17 cellular contexts compared by ENCODE assay signal in genomic region chr4:127985989-127986388, GRCh38. TPM values are rescaled to one million over a fixed set of nuclear protein-coding genes. Genes with fewer than 3 reads are reported as not detected.
A peak's percentile ranks its signal among the peaks of the same experiment; 100 is the strongest.
DNase-seq lines count a peak whose midpoint lies in the region; ATAC-seq, FAIRE-seq and TF ChIP-seq lines count a peak whose summit lies in the region.
"Had no signal": no experiment of that assay in that cellular context is flagged by ENCODE, and none has a peak within 500 bp of the region (broad histone marks: within the 10 kb centered on the region; RNA-seq: fewer than 3 reads in every experiment).

No MANE protein-coding gene starts in this region.

- H2AFZ ChIP-seq in PC-9: no peak overlapping the region

- TF ChIP-seq CTCF in LNCaP clone FGC (IDR thresholded peaks at IDR 0.05; ENCODE audit: control insufficient read depth, extremely low read depth, insufficient read depth) (peak; percentile 22; the same call in 1 of the 2 replicates), bronchial epithelial cell (IDR thresholded peaks at IDR 0.05; ENCODE audit: insufficient read depth, low read length, severe bottlenecking) (peak; percentile 14), PC-9 (conservative IDR thresholded peaks at IDR 0.05) (no peak)

- no peaks in the 10 kb centered on the region for H3K4me1 ChIP-seq in PC-9 (replicated peaks; ENCODE audit: insufficient read depth)

- intact Hi-C loops in PC-9 (cut with micrococcal nuclease; ENCODE audit: unreplicated experiment): no loop called here

- DNase-seq in DMS53 (lab: John Stamatoyannopoulos, UW) (peak; percentile 1), DMS53 treated with DMSO at 0.1 percent for 48 hours (lab: John Stamatoyannopoulos, UW; ENCODE audit: unreplicated experiment) (no peak), LNCaP clone FGC (ENCODE audit: low read depth) (no peak), bronchial epithelial cell (ENCODE audit: low read depth) (no peak), left lobe of liver (ENCODE audit: low spot score) (no peak), iPS-NIHi11 (ENCODE audit: low spot score) (no peak), PC-9 (no peak), NCI-H2107 (lab: John Stamatoyannopoulos, UW) (no peak)
- DNase-seq: 8988T, Calu3, NCI-H1436, NCI-H2081, NCI-H226, NCI-H526 treated with DMSO at 0.1 percent for 48 hours, Right ventricle myocardium superior had no signal

- CTCF ChIA-PET in PC-9 (lab: Charles Lee): interaction anchor here (0.6 kb wide), 1 partner anchor 151 kb away, joined by 3 read pairs; no protein-coding TSS in a partner anchor

- BruUV-seq in PC-9 (replicated peaks; lab: Mats Ljungman, UMichigan): no TSS peak

- peak; percentile 42 for ATAC-seq in left lobe of liver
- ATAC-seq: Panc1 had no signal

- POLR2A ChIA-PET in PC-9 (lab: Charles Lee; ENCODE audit: unreplicated experiment): no interaction called here

- H3K79me2 ChIP-seq in PC-9 (ENCODE audit: low read depth): no peaks in the 10 kb centered on the region

- H3K4me3 ChIP-seq in LNCaP clone FGC (ENCODE audit: low read depth, low read length): no peak overlapping the region
- H3K4me3 ChIP-seq in bronchial epithelial cell (ENCODE audit: low read depth, low read length): no peak overlapping the region
- H3K4me3 ChIP-seq in PC-9: no peak overlapping the region

- H3K36me3 ChIP-seq in bronchial epithelial cell (ENCODE audit: control insufficient read depth, insufficient read depth, low read length) (no peaks in the 10 kb centered on the region), PC-9 (ENCODE audit: low read depth) (no peaks in the 10 kb centered on the region)

- H4K20me1 ChIP-seq in PC-9 (ENCODE audit: insufficient read depth): no peaks in the 10 kb centered on the region

- FAIRE-seq in bronchial epithelial cell (lab: Jason Lieb, UNC): no peak
- FAIRE-seq: H54 had no signal

- H3K9me2 ChIP-seq in PC-9 (ENCODE audit: insufficient read depth): no peaks in the 10 kb centered on the region

- H3K27ac ChIP-seq in PC-9: no peak overlapping the region

- H3K4me2 ChIP-seq in PC-9: no peak overlapping the region

- no peaks in the 10 kb centered on the region for H3F3A ChIP-seq in PC-9 (ENCODE audit: insufficient read depth, low read depth)

- H3K27me3 ChIP-seq in bronchial epithelial cell (ENCODE audit: control insufficient read depth, insufficient read depth, low read length): no peaks in the 10 kb centered on the region
- H3K27me3 ChIP-seq in PC-9 (ENCODE audit: insufficient read depth, low read depth): no peaks in the 10 kb centered on the region

- H3K9me3 ChIP-seq in PC-9 (ENCODE audit: insufficient read depth, low read depth): no peaks in the 10 kb centered on the region

RNA-seq across cellular contexts. Expression of gene ABHD18, which starts 20.8 kb away (rescaled TPM):
- total RNA-seq in bronchial epithelial cell: 5.9 and 7.1 TPM in 2 replicates
- 10.2 TPM for total RNA-seq in left lobe of liver
- total RNA-seq in PC-9 (2021): 10.4 and 12.4 TPM in 2 replicates

RNA-seq across cellular contexts. Expression of gene MFSD8, which starts 21.0 kb away (rescaled TPM):
- total RNA-seq in bronchial epithelial cell (12.3 and 13.7 TPM in 2 replicates), left lobe of liver (14.3 TPM), PC-9 (2021) (19.0 and 21.4 TPM in 2 replicates)
